ENCODE assay signal across 13 cellular contexts in genomic region chr1:25504706-25505560, GRCh38. TPM values are rescaled to one million over a fixed set of nuclear protein-coding genes. Genes with fewer than 3 reads are reported as not detected.
DNase-seq lines count a peak whose midpoint lies in the region; ATAC-seq and TF ChIP-seq lines count a peak whose summit lies in the region.
"Had no signal": no experiment of that assay in that cellular context is flagged by ENCODE, and none has a peak within 500 bp of the region (broad histone marks: within the 10 kb centered on the region; RNA-seq: fewer than 3 reads in every experiment).

No MANE protein-coding gene starts in this region.

- no peak for TF ChIP-seq POLR2A in testis (IDR thresholded peaks at IDR 0.05)

- ATAC-seq in activated CD4-positive, alpha-beta T cell treated with anti-CD3 and anti-CD28 coated beads for 36 hours: no peak
- ATAC-seq: mucosa of descending colon had no signal

- no peak overlapping the region for H3K4me3 Mint-ChIP-seq in activated CD4-positive, alpha-beta T cell treated with anti-CD3 and anti-CD28 coated beads, Interleukin-2, amount 10 ng/mL, durations not matched to agents 7 days and 5 days
- no peak overlapping the region for H3K4me3 Mint-ChIP-seq in activated CD4-positive, alpha-beta T cell treated with anti-CD3 and anti-CD28 coated beads for 36 hours
- H3K4me3 Mint-ChIP-seq: activated CD8-positive, alpha-beta T cell treated with anti-CD3 and anti-CD28 coated beads, Interleukin-2, amount 10 ng/mL, durations not matched to agents 7 days and 5 days had no signal

- no peaks in the 10 kb centered on the region for H3K9me3 Mint-ChIP-seq in activated CD4-positive, alpha-beta T cell treated with anti-CD3 and anti-CD28 coated beads, Interleukin-2, amount 10 ng/mL, durations not matched to agents 7 days and 5 days
- no peaks in the 10 kb centered on the region for H3K9me3 Mint-ChIP-seq in activated CD4-positive, alpha-beta T cell treated with anti-CD3 and anti-CD28 coated beads for 36 hours (ENCODE audit: low read depth)

- H3K36me3 ChIP-seq in OCI-LY7 (ENCODE audit: insufficient read depth, low read length) (peaks cover 11% of the 10 kb centered on the region), testis (ENCODE audit: low read depth, missing control alignments) (no peaks in the 10 kb centered on the region), A673 (ENCODE audit: insufficient read depth, low read length, poor library complexity, severe bottlenecking) (no peaks in the 10 kb centered on the region)

- DNase-seq in activated CD4-positive, alpha-beta T cell treated with anti-CD3 and anti-CD28 coated beads, Interleukin-2, amount 10 ng/mL, durations not matched to agents 7 days and 5 days: no peak
- DNase-seq in activated CD4-positive, alpha-beta T cell treated with anti-CD3 and anti-CD28 coated beads for 36 hours: no peak
- peak; percentile 50 for DNase-seq in OCI-LY7 (ENCODE audit: low spot score)
- peak; percentile 26 for DNase-seq in fibroblast of mammary gland (ENCODE audit: low read depth)
- peak; percentile 17 for DNase-seq in testis
- DNase-seq in A673 (ENCODE audit: low spot score): no peak
- DNase-seq in coronary artery (ENCODE audit: low spot score): no peak
- no peak for DNase-seq in NCI-H1417 (lab: John Stamatoyannopoulos, UW)
- DNase-seq: activated CD8-positive, alpha-beta T cell treated with anti-CD3 and anti-CD28 coated beads, Interleukin-2, amount 10 ng/mL, durations not matched to agents 7 days and 5 days; activated gamma-delta T cell treated with Interleukin-2 at 50 U/mL for 16 hours; mucosa of descending colon; psoas muscle; stimulated activated CD8-positive, alpha-beta memory T cell treated with anti-CD3 and anti-CD28 coated beads, Interleukin-4, amount 100 ng/mL, for 48 hours had no signal

- H2AFZ ChIP-seq in OCI-LY7 (ENCODE audit: low read length): no peak overlapping the region

- no peaks in the 10 kb centered on the region for H3K79me2 ChIP-seq in OCI-LY7 (ENCODE audit: insufficient read depth, low read depth, low read length)

- H3K4me1 ChIP-seq in OCI-LY7 (ENCODE audit: insufficient read depth, low read length, poor library complexity, severe bottlenecking) (peaks cover 15% of the 10 kb centered on the region), testis (peaks cover 27% of the 10 kb centered on the region), A673 (ENCODE audit: insufficient read depth, low read length, poor library complexity, severe bottlenecking) (no peaks in the 10 kb centered on the region)

- POLR2A ChIA-PET in activated CD4-positive, alpha-beta T cell treated with anti-CD3 and anti-CD28 coated beads, Interleukin-2, amount 10 ng/mL, durations not matched to agents 7 days and 5 days (lab: Charles Lee): no interaction called here
- POLR2A ChIA-PET in activated CD4-positive, alpha-beta T cell treated with anti-CD3 and anti-CD28 coated beads for 36 hours (lab: Charles Lee): no interaction called here
- POLR2A ChIA-PET in OCI-LY7 (lab: Charles Lee) (interaction anchor here (1.6 kb wide), 1 partner anchor 16 kb away, joined by 4 read pairs; no protein-coding TSS in a partner anchor), A673 (lab: Charles Lee; ENCODE audit: low non-redundant PET) (interaction anchor here (0.6 kb wide), 1 partner anchor 267 kb away, joined by 3 read pairs; no protein-coding TSS in a partner anchor)

- WGBS in testis, 2 donors: 61 to 72% methylated on average over 9 of the region's 9 CpGs

- H3K27ac Mint-ChIP-seq in activated CD4-positive, alpha-beta T cell treated with anti-CD3 and anti-CD28 coated beads, Interleukin-2, amount 10 ng/mL, durations not matched to agents 7 days and 5 days: peak overlapping the region; percentile 19
- no peak overlapping the region for H3K27ac Mint-ChIP-seq in activated CD4-positive, alpha-beta T cell treated with anti-CD3 and anti-CD28 coated beads for 36 hours
- H3K27ac Mint-ChIP-seq: activated CD8-positive, alpha-beta T cell treated with anti-CD3 and anti-CD28 coated beads, Interleukin-2, amount 10 ng/mL, durations not matched to agents 7 days and 5 days had no signal

- intact Hi-C loops in activated CD4-positive, alpha-beta T cell treated with anti-CD3 and anti-CD28 coated beads for 36 hours (cut with DNase I, micrococcal nuclease): loop anchor here (2.0 kb wide), 2 partner anchors 16 to 306 kb away; no protein-coding TSS in a partner anchor
- intact Hi-C loops in OCI-LY7 (cut with micrococcal nuclease; ENCODE audit: unreplicated experiment) (loop anchor here (1.0 to 5.0 kb wide), 4 partner anchors 15 to 305 kb away; no protein-coding TSS in a partner anchor), testis (cut with DNase I; ENCODE audit: low total_unique reads) (loop anchor here (10.0 kb wide), 1 partner anchor 60 kb away; no protein-coding TSS in a partner anchor), A673 (cut with micrococcal nuclease; ENCODE audit: unreplicated experiment) (no loop called here)

- H3K4me3 ChIP-seq in OCI-LY7 (ENCODE audit: low read depth, low read length, poor library complexity, severe bottlenecking) (no peak overlapping the region), fibroblast of mammary gland (ENCODE audit: control insufficient read depth, low read depth, low read length) (no peak overlapping the region), testis (no peak overlapping the region), A673 (ENCODE audit: low read depth, low read length, poor library complexity, severe bottlenecking) (no peak overlapping the region), coronary artery (no peak overlapping the region)
- H3K4me3 ChIP-seq: mucosa of descending colon, psoas muscle had no signal

- H3K9me3 ChIP-seq in OCI-LY7 (ENCODE audit: low read length) (no peaks in the 10 kb centered on the region), testis (no peaks in the 10 kb centered on the region), A673 (ENCODE audit: low read depth, low read length, poor library complexity, severe bottlenecking) (no peaks in the 10 kb centered on the region)
- H3K9me3 ChIP-seq: mucosa of descending colon, psoas muscle had no signal

- H3K36me3 Mint-ChIP-seq in activated CD4-positive, alpha-beta T cell treated with anti-CD3 and anti-CD28 coated beads, Interleukin-2, amount 10 ng/mL, durations not matched to agents 7 days and 5 days (ENCODE audit: low read depth): peaks cover 2% of the 10 kb centered on the region
- H3K36me3 Mint-ChIP-seq in activated CD4-positive, alpha-beta T cell treated with anti-CD3 and anti-CD28 coated beads for 36 hours (ENCODE audit: low read depth): peaks cover 2% of the 10 kb centered on the region

- BruUV-seq in OCI-LY7 (replicated peaks; lab: Mats Ljungman, UMichigan) (no TSS peak), A673 (replicated peaks; lab: Mats Ljungman, UMichigan) (no TSS peak)

- H3K27me3 ChIP-seq in testis (no peaks in the 10 kb centered on the region), A673 (replicated peaks; ENCODE audit: insufficient read depth, low read depth, low read length, poor library complexity) (no peaks in the 10 kb centered on the region)

- peak overlapping the region; percentile 47 for H3K4me2 ChIP-seq in OCI-LY7 (ENCODE audit: low read length)

- H4K20me1 ChIP-seq in OCI-LY7 (ENCODE audit: insufficient read depth, low read length): no peaks in the 10 kb centered on the region

- TF ChIP-seq CTCF in OCI-LY7 (conservative IDR thresholded peaks at IDR 0.05; ENCODE audit: low read length) (no peak), fibroblast of mammary gland (conservative IDR thresholded peaks at IDR 0.05; ENCODE audit: control insufficient read depth, insufficient read depth, low read depth, low read length) (no peak), testis (IDR thresholded peaks at IDR 0.05) (no peak), A673 (conservative IDR thresholded peaks at IDR 0.05; ENCODE audit: low read depth, low read length) (no peak), coronary artery (IDR thresholded peaks at IDR 0.05) (no peak)

- H3K27ac ChIP-seq in OCI-LY7 (ENCODE audit: low read depth, low read length, poor library complexity, severe bottlenecking): no peak overlapping the region
- no peak overlapping the region for H3K27ac ChIP-seq in testis
- no peak overlapping the region for H3K27ac ChIP-seq in A673 (ENCODE audit: low read depth, low read length, poor library complexity, severe bottlenecking)
- no peak overlapping the region for H3K27ac ChIP-seq in coronary artery
- H3K27ac ChIP-seq: psoas muscle had no signal

- peaks cover 25% of the 10 kb centered on the region for H3K4me1 Mint-ChIP-seq in activated CD4-positive, alpha-beta T cell treated with anti-CD3 and anti-CD28 coated beads, Interleukin-2, amount 10 ng/mL, durations not matched to agents 7 days and 5 days
- H3K4me1 Mint-ChIP-seq in activated CD4-positive, alpha-beta T cell treated with anti-CD3 and anti-CD28 coated beads for 36 hours: peaks cover 33% of the 10 kb centered on the region

- CTCF ChIA-PET in activated CD4-positive, alpha-beta T cell treated with anti-CD3 and anti-CD28 coated beads, Interleukin-2, amount 10 ng/mL, durations not matched to agents 7 days and 5 days (lab: Charles Lee): interaction anchor here (1.3 to 1.8 kb wide), 3 partner anchors 8 to 287 kb away, joined by 3 to 5 read pairs (median 4); no protein-coding TSS in a partner anchor
- CTCF ChIA-PET in activated CD4-positive, alpha-beta T cell treated with anti-CD3 and anti-CD28 coated beads for 36 hours (lab: Charles Lee): interaction anchor here (0.9 to 6.1 kb wide), 11 partner anchors 8 to 305 kb away, joined by 3 to 39 read pairs (median 5); no protein-coding TSS in a partner anchor
- CTCF ChIA-PET in OCI-LY7 (lab: Charles Lee; ENCODE audit: unreplicated experiment): interaction anchor here (1.0 kb wide), 1 partner anchor 13 kb away, joined by 4 read pairs; no protein-coding TSS in a partner anchor
- CTCF ChIA-PET in A673 (lab: Charles Lee): no interaction called here

- H3K27me3 Mint-ChIP-seq in activated CD4-positive, alpha-beta T cell treated with anti-CD3 and anti-CD28 coated beads, Interleukin-2, amount 10 ng/mL, durations not matched to agents 7 days and 5 days: peaks cover 2% of the 10 kb centered on the region
- no peaks in the 10 kb centered on the region for H3K27me3 Mint-ChIP-seq in activated CD4-positive, alpha-beta T cell treated with anti-CD3 and anti-CD28 coated beads for 36 hours

- no peaks in the 10 kb centered on the region for H3K9me2 ChIP-seq in OCI-LY7 (ENCODE audit: insufficient read depth, low read length)

RNA-seq across cellular contexts. Expression of gene LDLRAP1, which starts 38.5 kb away (rescaled TPM):
- 10 to 100 TPM; 64.4 to 65.3 TPM for total RNA-seq in activated CD4-positive, alpha-beta T cell treated with anti-CD3 and anti-CD28 coated beads, Interleukin-2, amount 10 ng/mL, durations not matched to agents 7 days and 5 days
- total RNA-seq in activated CD4-positive, alpha-beta T cell treated with anti-CD3 and anti-CD28 coated beads for 36 hours: 10 to 100 TPM; 13.0 to 14.6 TPM
- total RNA-seq in OCI-LY7 (2014; rRNA removed; shearing (Covaris generic)): 12.6 and 14.9 TPM in 2 replicates
- 30.3 and 36.2 TPM in 2 replicates for total RNA-seq in OCI-LY7 (2022)
- total RNA-seq in testis: 10 to 100 TPM; 16.6 to 19.8 TPM
- 11.7 TPM for polyA plus RNA-seq in testis (ENCODE audit: insufficient read depth, low read depth, low replicate concordance)
- total RNA-seq in A673 (2021): 5.5 and 9.4 TPM in 2 replicates

Comparison
In these comparisons a context has a peak if more than half of its experiments do, and no peak if none do; other contexts are left out.
1. DNase-seq: peak in OCI-LY7 (single experiment), fibroblast of mammary gland (single experiment) and testis (single experiment); none in activated CD4-positive, alpha-beta T cell treated with anti-CD3 and anti-CD28 coated beads, Interleukin-2, amount 10 ng/mL, durations not matched to agents 7 days and 5 days (single experiment), activated CD4-positive, alpha-beta T cell treated with anti-CD3 and anti-CD28 coated beads for 36 hours (single experiment), A673 (single experiment), coronary artery (single experiment) and NCI-H1417 (0 of 3).
2. POLR2A ChIA-PET loops: an anchor here in OCI-LY7 (1.6 kb wide) and A673 (0.6 kb wide); none called in activated CD4-positive, alpha-beta T cell treated with anti-CD3 and anti-CD28 coated beads, Interleukin-2, amount 10 ng/mL, durations not matched to agents 7 days and 5 days and activated CD4-positive, alpha-beta T cell treated with anti-CD3 and anti-CD28 coated beads for 36 hours.